ENCODE assay signal across 11 cellular contexts in the genomic region with DNA sequence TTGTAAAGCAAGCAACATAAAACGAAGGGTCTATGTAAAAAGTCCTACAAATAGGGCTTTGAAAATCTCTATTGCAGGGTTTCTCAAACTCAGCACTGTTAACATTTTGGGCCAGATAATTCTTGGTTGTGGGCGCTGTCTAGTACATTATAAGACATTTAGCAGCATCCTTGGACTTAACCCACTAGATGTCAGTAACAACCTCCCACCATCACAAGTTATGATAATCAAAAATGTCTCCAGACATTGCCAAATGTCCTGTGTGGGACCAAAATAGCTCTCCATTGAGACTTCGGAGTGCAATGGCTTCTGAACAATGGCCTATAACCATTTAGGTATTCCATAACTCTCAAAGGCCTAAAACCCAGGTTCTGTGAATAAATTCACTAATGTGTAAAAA. TPM values are rescaled to one million over a fixed set of nuclear protein-coding genes. Genes with fewer than 3 reads are reported as not detected.
DNase-seq lines count a peak whose midpoint lies in the region; ATAC-seq and TF ChIP-seq lines count a peak whose summit lies in the region.
"Had no signal": no experiment of that assay in that cellular context is flagged by ENCODE, and none has a peak within 500 bp of the region (broad histone marks: within the 10 kb centered on the region; RNA-seq: fewer than 3 reads in every experiment).

No MANE protein-coding gene starts in this region.

- H3K36me3 ChIP-seq in kidney epithelial cell (ENCODE audit: control insufficient read depth, insufficient read depth, low read length): no peaks in the 10 kb centered on the region
- H3K36me3 ChIP-seq: ascending aorta had no signal

- DNase-seq in NCI-H187 treated with DMSO at 0.1 percent for 48 hours (lab: John Stamatoyannopoulos, UW): peak; percentile 16
- DNase-seq in NCI-H187 (lab: John Stamatoyannopoulos, UW): no peak
- DNase-seq in OCI-M1 (lab: John Stamatoyannopoulos, UW): peak; percentile 61
- DNase-seq in kidney epithelial cell (ENCODE audit: low read depth): no peak
- no peak for DNase-seq in midbrain (lab: John Stamatoyannopoulos, UW)
- DNase-seq in NCI-H2196 treated with DMSO at 0.1 percent for 48 hours (lab: John Stamatoyannopoulos, UW; ENCODE audit: unreplicated experiment): no peak
- DNase-seq: ACHN, small intestine had no signal

- ATAC-seq in HG02798 (IDR thresholded peaks at IDR 0.05; ENCODE audit: poor library complexity, unreplicated experiment): peak; percentile 25
- no peak for ATAC-seq in HG02623 (IDR thresholded peaks at IDR 0.05; ENCODE audit: unreplicated experiment)

- no peaks in the 10 kb centered on the region for H3K27me3 ChIP-seq in kidney epithelial cell (ENCODE audit: control insufficient read depth, insufficient read depth, low read length)
- H3K27me3 ChIP-seq: ascending aorta had no signal

- H3K4me3 ChIP-seq in kidney epithelial cell (ENCODE audit: low read depth, low read length): no peak overlapping the region
- H3K4me3 ChIP-seq: ascending aorta had no signal

- peak; percentile 3 for TF ChIP-seq CTCF in kidney epithelial cell (IDR thresholded peaks at IDR 0.05; ENCODE audit: insufficient read depth, low read length, poor library complexity, severe bottlenecking)

RNA-seq across cellular contexts. Expression of a gene that starts 22.9 kb away (rescaled TPM):
- 85.8 and 107 TPM in 2 replicates for total RNA-seq in kidney epithelial cell

Comparison
In these comparisons a context has a peak if more than half of its experiments do, and no peak if none do; other contexts are left out.
1. DNase-seq: peak in NCI-H187 treated with DMSO at 0.1 percent for 48 hours (single experiment) and OCI-M1 (single experiment); none in NCI-H187 (0 of 2), kidney epithelial cell (single experiment), midbrain (single experiment) and NCI-H2196 treated with DMSO at 0.1 percent for 48 hours (single experiment).